In the genomic region with DNA sequence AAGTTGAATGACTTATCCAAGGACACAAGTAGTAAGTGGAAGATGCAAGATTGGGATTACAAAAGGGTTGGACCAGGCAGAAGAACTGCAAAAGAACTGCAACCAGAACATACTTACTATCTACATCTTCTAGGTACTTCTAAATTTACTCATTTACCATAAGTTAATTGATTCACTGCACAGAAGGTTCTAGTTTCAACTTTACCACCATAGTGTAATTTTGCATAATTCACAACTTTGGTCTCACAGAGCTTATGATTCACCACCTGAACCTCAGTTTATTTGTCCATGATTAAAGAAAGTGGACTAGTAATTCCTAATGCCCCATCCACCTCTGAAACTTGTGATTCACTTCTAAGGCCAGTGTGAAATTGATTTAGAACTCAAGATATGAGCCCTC, we compare ENCODE assay signal across 19 cellular contexts.
"Had no signal": no experiment of that assay in that cellular context is flagged by ENCODE, and none has a peak within 500 bp of the region (broad histone marks: within the 10 kb centered on the region; RNA-seq: fewer than 3 reads in every experiment).

No MANE protein-coding gene starts in this region.

- H3K9me3 ChIP-seq: gastrocnemius medialis, heart right ventricle, mucosa of descending colon, neutrophil, psoas muscle, right lobe of liver, tibial artery, upper lobe of right lung, vagina had no signal

- H3K4me1 ChIP-seq: gastrocnemius medialis, heart right ventricle, psoas muscle, right lobe of liver, tibial artery, upper lobe of right lung, vagina had no signal

- DNase-seq: effector CD8-positive, alpha-beta T cell; gastrocnemius medialis; heart right ventricle; hypothalamus; kidney glomerular epithelial cell; mammary epithelial cell; mucosa of descending colon; naive thymus-derived CD8-positive, alpha-beta T cell; psoas muscle; retina; right lobe of liver; stimulated activated CD4-positive, alpha-beta T cell treated with anti-CD3 and anti-CD28 coated beads, Interleukin-4, amount 100 ng/mL, for 1 hour; stimulated activated CD8-positive, alpha-beta memory T cell treated with anti-CD3 and anti-CD28 coated beads, Interleukin-4, amount 100 ng/mL, for 48 hours; tibial artery; upper lobe of right lung had no signal

- H3K27ac ChIP-seq: gastrocnemius medialis, heart right ventricle, neutrophil, psoas muscle, right lobe of liver, tibial artery, upper lobe of right lung, vagina had no signal

- H3K4me3 ChIP-seq: gastrocnemius medialis, heart right ventricle, mucosa of descending colon, psoas muscle, right lobe of liver, tibial artery, upper lobe of right lung, vagina had no signal

- ATAC-seq: gastrocnemius medialis; heart right ventricle; mucosa of descending colon; naive thymus-derived CD8-positive, alpha-beta T cell; psoas muscle; right lobe of liver; stimulated activated effector memory CD8-positive, alpha-beta T cell treated with anti-CD3 and anti-CD28 coated beads, Interleukin-12 subunit alpha, Interleukin-12 subunit beta, amount 100 ng/mL, for 72 hours had no signal

- H3K27me3 ChIP-seq: gastrocnemius medialis, neutrophil, right lobe of liver, tibial artery, upper lobe of right lung, vagina had no signal

- FAIRE-seq: islet of Langerhans had no signal

- H3K36me3 ChIP-seq: gastrocnemius medialis, heart right ventricle, neutrophil, right lobe of liver, tibial artery, upper lobe of right lung, vagina had no signal
